1 cellular context compared by ENCODE assay signal in the genomic region with DNA sequence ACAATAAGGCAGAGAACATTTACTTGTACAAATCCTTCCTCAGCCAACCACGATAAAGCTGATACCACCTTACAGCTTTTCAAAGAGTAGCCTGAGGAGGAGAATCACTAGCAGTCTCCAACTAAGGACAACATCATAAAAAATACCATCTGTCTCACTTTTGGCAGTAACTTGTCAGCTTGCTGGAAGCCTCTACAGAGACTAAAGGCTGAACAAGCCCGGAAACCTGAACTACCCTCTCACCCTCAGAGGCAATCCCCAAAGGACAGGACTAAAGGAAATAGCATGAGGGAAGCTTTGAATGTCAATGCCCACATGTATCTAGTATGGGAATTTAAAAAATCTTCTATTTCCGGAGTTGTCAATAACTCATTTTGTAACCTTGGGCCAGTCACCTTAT.
TF ChIP-seq lines count a peak whose summit lies in the region.

No MANE protein-coding gene starts in this region.

TF ChIP-seq in K562, 482 proteins besides CTCF, POLR2A, EP300 and RAD21:
- TF ChIP-seq, protein P1, sequence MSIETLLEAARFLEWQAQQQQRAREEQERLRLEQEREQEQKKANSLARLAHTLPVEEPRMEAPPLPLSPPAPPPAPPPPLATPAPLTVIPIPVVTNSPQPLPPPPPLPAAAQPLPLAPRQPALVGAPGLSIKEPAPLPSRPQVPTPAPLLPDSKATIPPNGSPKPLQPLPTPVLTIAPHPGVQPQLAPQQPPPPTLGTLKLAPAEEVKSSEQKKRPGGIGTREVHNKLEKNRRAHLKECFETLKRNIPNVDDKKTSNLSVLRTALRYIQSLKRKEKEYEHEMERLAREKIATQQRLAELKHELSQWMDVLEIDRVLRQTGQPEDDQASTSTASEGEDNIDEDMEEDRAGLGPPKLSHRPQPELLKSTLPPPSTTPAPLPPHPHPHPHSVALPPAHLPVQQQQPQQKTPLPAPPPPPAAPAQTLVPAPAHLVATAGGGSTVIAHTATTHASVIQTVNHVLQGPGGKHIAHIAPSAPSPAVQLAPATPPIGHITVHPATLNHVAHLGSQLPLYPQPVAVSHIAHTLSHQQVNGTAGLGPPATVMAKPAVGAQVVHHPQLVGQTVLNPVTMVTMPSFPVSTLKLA (conservative IDR thresholded peaks at IDR 0.05): no peak
- TF ChIP-seq FOXK2 (conservative IDR thresholded peaks at IDR 0.05 in 1 of 2, IDR thresholded peaks at IDR 0.05 in 1 of 2; ENCODE audit: low read depth in 2 of 2) (no peak), ELF4 (CRISPR knock-in tag; IDR thresholded peaks at IDR 0.05) (no peak), ZNF239 (CRISPR knock-in tag; IDR thresholded peaks at IDR 0.05) (no peak), RFX7 (CRISPR knock-in tag; IDR thresholded peaks at IDR 0.05) (no peak), LARP7 (IDR thresholded peaks at IDR 0.05) (no peak), MAFK (IDR thresholded peaks at IDR 0.05; ENCODE audit: low read length) (no peak), ATF7 (IDR thresholded peaks at IDR 0.05) (no peak), C11orf30 (IDR thresholded peaks at IDR 0.05; ENCODE audit: low read depth) (no peak), NFRKB (IDR thresholded peaks at IDR 0.05; ENCODE audit: low read depth) (no peak), TCFL5 (CRISPR knock-in tag; conservative IDR thresholded peaks at IDR 0.05) (no peak)
- TF ChIP-seq, protein P2, sequence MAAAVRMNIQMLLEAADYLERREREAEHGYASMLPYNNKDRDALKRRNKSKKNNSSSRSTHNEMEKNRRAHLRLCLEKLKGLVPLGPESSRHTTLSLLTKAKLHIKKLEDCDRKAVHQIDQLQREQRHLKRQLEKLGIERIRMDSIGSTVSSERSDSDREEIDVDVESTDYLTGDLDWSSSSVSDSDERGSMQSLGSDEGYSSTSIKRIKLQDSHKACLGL (CRISPR knock-in tag; IDR thresholded peaks at IDR 0.05; ENCODE audit: borderline replicate concordance, poor library complexity, severe bottlenecking): no peak
- TF ChIP-seq, protein P3, sequence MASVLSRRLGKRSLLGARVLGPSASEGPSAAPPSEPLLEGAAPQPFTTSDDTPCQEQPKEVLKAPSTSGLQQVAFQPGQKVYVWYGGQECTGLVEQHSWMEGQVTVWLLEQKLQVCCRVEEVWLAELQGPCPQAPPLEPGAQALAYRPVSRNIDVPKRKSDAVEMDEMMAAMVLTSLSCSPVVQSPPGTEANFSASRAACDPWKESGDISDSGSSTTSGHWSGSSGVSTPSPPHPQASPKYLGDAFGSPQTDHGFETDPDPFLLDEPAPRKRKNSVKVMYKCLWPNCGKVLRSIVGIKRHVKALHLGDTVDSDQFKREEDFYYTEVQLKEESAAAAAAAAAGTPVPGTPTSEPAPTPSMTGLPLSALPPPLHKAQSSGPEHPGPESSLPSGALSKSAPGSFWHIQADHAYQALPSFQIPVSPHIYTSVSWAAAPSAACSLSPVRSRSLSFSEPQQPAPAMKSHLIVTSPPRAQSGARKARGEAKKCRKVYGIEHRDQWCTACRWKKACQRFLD (CRISPR knock-in tag; IDR thresholded peaks at IDR 0.05): no peak
- TF ChIP-seq, protein P4, sequence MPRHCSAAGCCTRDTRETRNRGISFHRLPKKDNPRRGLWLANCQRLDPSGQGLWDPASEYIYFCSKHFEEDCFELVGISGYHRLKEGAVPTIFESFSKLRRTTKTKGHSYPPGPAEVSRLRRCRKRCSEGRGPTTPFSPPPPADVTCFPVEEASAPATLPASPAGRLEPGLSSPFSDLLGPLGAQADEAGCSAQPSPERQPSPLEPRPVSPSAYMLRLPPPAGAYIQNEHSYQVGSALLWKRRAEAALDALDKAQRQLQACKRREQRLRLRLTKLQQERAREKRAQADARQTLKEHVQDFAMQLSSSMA (CRISPR knock-in tag; IDR thresholded peaks at IDR 0.05): no peak
